1 cellular context compared by ENCODE assay signal in the genomic region with DNA sequence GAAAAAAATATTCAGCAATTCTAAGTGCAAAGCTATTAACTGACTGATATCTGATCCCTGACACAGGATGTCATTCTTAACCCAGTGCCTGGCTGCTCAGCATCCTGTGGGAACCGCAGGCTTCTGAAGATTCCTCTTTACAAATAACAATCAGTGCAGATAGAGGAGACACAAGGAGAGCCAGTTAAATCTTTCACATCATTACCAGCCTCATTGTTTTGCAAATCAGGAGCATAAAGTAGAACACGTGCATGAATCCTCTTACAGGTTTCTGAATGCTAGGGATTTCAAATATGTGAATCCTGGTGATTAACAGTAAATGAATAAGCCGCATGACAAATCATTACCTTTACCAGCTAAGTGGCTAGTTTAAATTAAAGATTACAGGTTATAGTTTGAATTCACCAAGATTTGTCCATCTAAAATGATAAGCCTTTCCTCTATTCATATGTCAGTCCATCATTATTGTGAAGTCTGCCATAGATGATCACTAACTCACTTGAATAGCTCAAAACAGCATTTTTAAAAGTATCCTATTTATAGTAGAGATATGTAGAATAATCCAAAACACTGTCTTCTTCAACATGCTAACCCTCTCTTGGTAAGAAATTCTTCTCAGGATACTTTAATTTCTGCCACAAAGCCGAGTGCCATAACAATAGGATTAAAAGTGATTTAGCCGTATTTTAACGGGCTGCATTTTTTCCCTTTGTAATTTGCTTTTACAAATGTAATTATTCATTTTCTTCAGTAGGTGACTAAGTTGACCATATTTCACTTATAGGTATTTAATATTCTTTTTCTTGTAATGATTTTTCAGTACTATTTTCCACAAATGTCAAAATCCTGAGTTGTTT.
TF ChIP-seq lines count a peak whose summit lies in the region.

No MANE protein-coding gene starts in this region.

TF ChIP-seq in neural cell, 6 proteins besides CTCF, POLR2A, EP300 and RAD21 (continued from another document):
- TF ChIP-seq MXI1 (conservative IDR thresholded peaks at IDR 0.05; ENCODE audit: poor library complexity, severe bottlenecking) (no peak), TAF1 (IDR thresholded peaks at IDR 0.05; ENCODE audit: low read depth) (no peak), POLR2AphosphoS5 (IDR thresholded peaks at IDR 0.05) (peak; percentile 54), SMC3 (conservative IDR thresholded peaks at IDR 0.05; ENCODE audit: poor library complexity) (peak; percentile 20), EZH2 (IDR thresholded peaks at IDR 0.05; ENCODE audit: borderline replicate concordance, insufficient read depth, low read length, poor library complexity, severe bottlenecking) (no peak)
